In the genomic region with DNA sequence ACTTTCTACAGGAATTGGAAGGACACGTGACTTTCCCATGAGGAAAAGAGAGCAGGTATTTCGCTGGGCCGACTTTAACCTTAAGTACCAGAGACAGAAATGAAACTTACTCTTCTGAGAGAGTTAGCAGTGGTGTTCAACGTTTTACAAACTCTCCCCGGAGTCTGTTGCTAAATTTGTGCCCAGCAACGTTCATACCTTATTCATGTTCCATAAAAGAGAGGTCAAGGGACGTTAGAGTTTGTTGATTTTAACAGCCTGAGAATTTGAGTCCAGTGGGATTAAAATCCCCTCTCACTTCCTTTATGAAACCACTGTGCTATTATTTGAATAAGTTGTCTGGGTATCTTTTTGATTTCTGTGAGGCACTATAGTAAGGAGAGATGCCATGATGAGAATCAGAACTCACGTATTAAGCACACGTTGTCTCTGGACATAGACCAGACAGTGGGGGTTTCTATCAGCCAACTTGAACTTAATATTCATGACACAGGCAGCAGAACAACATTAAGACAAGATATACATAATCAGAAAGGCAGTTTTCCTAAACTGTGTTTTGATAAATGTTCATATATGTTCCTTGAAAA, we compare ENCODE assay signal across 1 cellular context.
TF ChIP-seq lines count a peak whose summit lies in the region.

No MANE protein-coding gene starts in this region.

TF ChIP-seq in GM12878, 131 proteins besides CTCF, POLR2A, EP300 and RAD21 (continued from another document):
- TF ChIP-seq, protein P1, sequence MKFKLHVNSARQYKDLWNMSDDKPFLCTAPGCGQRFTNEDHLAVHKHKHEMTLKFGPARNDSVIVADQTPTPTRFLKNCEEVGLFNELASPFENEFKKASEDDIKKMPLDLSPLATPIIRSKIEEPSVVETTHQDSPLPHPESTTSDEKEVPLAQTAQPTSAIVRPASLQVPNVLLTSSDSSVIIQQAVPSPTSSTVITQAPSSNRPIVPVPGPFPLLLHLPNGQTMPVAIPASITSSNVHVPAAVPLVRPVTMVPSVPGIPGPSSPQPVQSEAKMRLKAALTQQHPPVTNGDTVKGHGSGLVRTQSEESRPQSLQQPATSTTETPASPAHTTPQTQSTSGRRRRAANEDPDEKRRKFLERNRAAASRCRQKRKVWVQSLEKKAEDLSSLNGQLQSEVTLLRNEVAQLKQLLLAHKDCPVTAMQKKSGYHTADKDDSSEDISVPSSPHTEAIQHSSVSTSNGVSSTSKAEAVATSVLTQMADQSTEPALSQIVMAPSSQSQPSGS (IDR thresholded peaks at IDR 0.05; ENCODE audit: low read length), result no peak
- TF ChIP-seq POLR2AphosphoS2 (IDR thresholded peaks at IDR 0.05; ENCODE audit: low read depth, low read length) (no peak), NR2C1 (IDR thresholded peaks at IDR 0.05) (no peak), KLF5 (IDR thresholded peaks at IDR 0.05; ENCODE audit: partially characterized antibody) (no peak), MYC (IDR thresholded peaks at IDR 0.05; ENCODE audit: insufficient read depth, insufficient read length, insufficient replicate concordance, low read length, severe bottlenecking) (no peak), SUPT20H (IDR thresholded peaks at IDR 0.05; ENCODE audit: borderline replicate concordance, control insufficient read depth, low read depth, low read length) (no peak), GABPA (IDR thresholded peaks at IDR 0.05; ENCODE audit: low read depth) (no peak), ZNF207 (IDR thresholded peaks at IDR 0.05; ENCODE audit: borderline replicate concordance) (no peak)
- TF ChIP-seq, protein P2, sequence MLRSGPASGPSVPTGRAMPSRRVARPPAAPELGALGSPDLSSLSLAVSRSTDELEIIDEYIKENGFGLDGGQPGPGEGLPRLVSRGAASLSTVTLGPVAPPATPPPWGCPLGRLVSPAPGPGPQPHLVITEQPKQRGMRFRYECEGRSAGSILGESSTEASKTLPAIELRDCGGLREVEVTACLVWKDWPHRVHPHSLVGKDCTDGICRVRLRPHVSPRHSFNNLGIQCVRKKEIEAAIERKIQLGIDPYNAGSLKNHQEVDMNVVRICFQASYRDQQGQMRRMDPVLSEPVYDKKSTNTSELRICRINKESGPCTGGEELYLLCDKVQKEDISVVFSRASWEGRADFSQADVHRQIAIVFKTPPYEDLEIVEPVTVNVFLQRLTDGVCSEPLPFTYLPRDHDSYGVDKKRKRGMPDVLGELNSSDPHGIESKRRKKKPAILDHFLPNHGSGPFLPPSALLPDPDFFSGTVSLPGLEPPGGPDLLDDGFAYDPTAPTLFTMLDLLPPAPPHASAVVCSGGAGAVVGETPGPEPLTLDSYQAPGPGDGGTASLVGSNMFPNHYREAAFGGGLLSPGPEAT (IDR thresholded peaks at IDR 0.05; ENCODE audit: low read depth), result peak; percentile 48; the same call in 1 of the 2 replicates
- TF ChIP-seq, protein P3, sequence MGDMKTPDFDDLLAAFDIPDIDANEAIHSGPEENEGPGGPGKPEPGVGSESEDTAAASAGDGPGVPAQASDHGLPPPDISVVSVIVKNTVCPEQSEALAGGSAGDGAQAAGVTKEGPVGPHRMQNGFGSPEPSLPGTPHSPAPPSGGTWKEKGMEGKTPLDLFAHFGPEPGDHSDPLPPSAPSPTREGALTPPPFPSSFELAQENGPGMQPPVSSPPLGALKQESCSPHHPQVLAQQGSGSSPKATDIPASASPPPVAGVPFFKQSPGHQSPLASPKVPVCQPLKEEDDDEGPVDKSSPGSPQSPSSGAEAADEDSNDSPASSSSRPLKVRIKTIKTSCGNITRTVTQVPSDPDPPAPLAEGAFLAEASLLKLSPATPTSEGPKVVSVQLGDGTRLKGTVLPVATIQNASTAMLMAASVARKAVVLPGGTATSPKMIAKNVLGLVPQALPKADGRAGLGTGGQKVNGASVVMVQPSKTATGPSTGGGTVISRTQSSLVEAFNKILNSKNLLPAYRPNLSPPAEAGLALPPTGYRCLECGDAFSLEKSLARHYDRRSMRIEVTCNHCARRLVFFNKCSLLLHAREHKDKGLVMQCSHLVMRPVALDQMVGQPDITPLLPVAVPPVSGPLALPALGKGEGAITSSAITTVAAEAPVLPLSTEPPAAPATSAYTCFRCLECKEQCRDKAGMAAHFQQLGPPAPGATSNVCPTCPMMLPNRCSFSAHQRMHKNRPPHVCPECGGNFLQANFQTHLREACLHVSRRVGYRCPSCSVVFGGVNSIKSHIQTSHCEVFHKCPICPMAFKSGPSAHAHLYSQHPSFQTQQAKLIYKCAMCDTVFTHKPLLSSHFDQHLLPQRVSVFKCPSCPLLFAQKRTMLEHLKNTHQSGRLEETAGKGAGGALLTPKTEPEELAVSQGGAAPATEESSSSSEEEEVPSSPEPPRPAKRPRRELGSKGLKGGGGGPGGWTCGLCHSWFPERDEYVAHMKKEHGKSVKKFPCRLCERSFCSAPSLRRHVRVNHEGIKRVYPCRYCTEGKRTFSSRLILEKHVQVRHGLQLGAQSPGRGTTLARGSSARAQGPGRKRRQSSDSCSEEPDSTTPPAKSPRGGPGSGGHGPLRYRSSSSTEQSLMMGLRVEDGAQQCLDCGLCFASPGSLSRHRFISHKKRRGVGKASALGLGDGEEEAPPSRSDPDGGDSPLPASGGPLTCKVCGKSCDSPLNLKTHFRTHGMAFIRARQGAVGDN (IDR thresholded peaks at IDR 0.05), result no peak
